8 cellular contexts compared by ENCODE assay signal in the genomic region with DNA sequence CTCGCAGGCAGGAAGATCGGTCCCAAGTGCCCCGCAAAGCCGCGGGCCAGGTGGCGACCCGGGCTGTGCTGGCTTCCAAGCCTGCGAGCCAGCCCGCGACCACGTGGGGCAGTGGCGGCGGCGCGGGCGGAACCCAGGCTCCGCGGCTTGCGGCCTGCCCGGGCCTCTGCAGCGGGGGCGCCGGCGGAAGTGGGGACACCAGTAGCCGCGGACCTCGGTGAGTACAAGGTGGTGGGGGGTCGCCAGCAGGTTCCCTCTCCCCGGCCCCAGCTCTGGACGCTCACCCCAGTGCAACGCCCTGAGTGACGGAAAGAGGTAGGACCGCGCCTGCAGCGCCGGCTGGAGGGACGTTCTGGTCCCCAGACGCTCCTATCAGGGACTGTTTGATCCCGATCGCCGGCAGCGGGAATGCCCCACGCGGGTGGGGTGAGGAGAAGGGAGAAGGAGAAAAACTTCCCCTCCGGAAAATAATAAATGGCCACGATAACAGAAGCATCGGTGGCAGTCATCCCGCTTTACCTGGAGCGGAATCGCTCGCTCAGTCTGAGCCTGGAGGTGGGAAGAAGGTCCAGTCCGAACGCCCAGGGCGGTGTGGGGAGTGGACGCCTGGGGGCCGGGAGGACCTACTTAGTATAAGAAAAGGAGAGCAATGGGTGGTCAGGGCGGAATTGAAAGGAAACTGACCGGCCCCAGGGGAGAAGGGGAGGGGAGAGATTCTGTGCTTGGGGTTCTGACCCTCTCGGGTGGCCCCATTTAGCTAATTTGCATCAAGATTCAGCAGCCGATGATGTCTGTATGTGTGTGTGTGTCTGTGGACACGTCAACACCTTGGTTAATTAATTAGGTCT. TPM values are rescaled to one million over a fixed set of nuclear protein-coding genes. Genes with fewer than 3 reads are reported as not detected.
DNase-seq lines count a peak whose midpoint lies in the region; ATAC-seq and TF ChIP-seq lines count a peak whose summit lies in the region.

A gene with protein sequence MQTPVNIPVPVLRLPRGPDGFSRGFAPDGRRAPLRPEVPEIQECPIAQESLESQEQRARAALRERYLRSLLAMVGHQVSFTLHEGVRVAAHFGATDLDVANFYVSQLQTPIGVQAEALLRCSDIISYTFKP (plus strand): TSS at position 198 of the 848 bp plus-strand sequence. CDS start 10,855 bp downstream, outside the sequence.

- peaks cover 13% of the 10 kb centered on the region for H3K27me3 Mint-ChIP-seq in endothelial cell (ENCODE audit: unreplicated experiment)
- H3K27me3 Mint-ChIP-seq in mesothelial cell of epicardium (ENCODE audit: low read depth): peaks cover 22% of the 10 kb centered on the region

- H3K4me1 Mint-ChIP-seq in endothelial cell (ENCODE audit: unreplicated experiment): peaks cover 13% of the 10 kb centered on the region
- peaks cover 20% of the 10 kb centered on the region for H3K4me1 Mint-ChIP-seq in mesothelial cell of epicardium

- TF ChIP-seq CTCF in endothelial cell (IDR thresholded peaks at IDR 0.05; ENCODE audit: unreplicated experiment) (no peak), mesothelial cell of epicardium (IDR thresholded peaks at IDR 0.05; ENCODE audit: unreplicated experiment) (peak; percentile 15)

- H3K9me3 Mint-ChIP-seq in endothelial cell (ENCODE audit: unreplicated experiment) (no peaks in the 10 kb centered on the region), mesothelial cell of epicardium (no peaks in the 10 kb centered on the region)

- H3K36me3 Mint-ChIP-seq in endothelial cell (ENCODE audit: low read depth, unreplicated experiment) (peaks cover 6% of the 10 kb centered on the region), mesothelial cell of epicardium (peaks cover 8% of the 10 kb centered on the region)

- H3K4me3 Mint-ChIP-seq in endothelial cell (ENCODE audit: unreplicated experiment): peak within 1 kb of the TSS; percentile 99
- H3K4me3 Mint-ChIP-seq in mesothelial cell of epicardium: peak within 1 kb of the TSS; percentile 99

- DNase-seq in GDM1 (lab: John Stamatoyannopoulos, UW) (peak; percentile 73), NOMO-1 treated with dmso at 0.1 percent for 144 hours (lab: John Stamatoyannopoulos, UW; ENCODE audit: unreplicated experiment) (peak; percentile 50), endothelial cell (ENCODE audit: low spot score) (peak; percentile 84), mesothelial cell of epicardium (ENCODE audit: low spot score in 2 of 2, unreplicated experiment in 2 of 2) (peak; percentile 64 to 81)
- peak; percentile 41 for DNase-seq in activated CD8-positive, alpha-beta memory T cell treated with anti-CD3 and anti-CD28 coated beads, Interleukin-2, amount 50 U/mL, for 1 hour (ENCODE audit: extremely low read depth)
- DNase-seq in stimulated activated CD8-positive, alpha-beta memory T cell treated with anti-CD3 and anti-CD28 coated beads, Interleukin-15, amount 100 ng/mL, for 48 hours (ENCODE audit: low read depth in 2 of 2): peak; percentile 78

- peak within 1 kb of the TSS; percentile 67 for H3K27ac Mint-ChIP-seq in endothelial cell (ENCODE audit: unreplicated experiment)
- peak within 1 kb of the TSS; percentile 94 for H3K27ac Mint-ChIP-seq in mesothelial cell of epicardium

- peak; percentile 26 for ATAC-seq in HG03571 (IDR thresholded peaks at IDR 0.05; ENCODE audit: unreplicated experiment)
- ATAC-seq in GM19328 (IDR thresholded peaks at IDR 0.05; ENCODE audit: unreplicated experiment): no peak

RNA-seq across cellular contexts. Expression of the gene that starts here (rescaled TPM):
- total RNA-seq in endothelial cell (ENCODE audit: unreplicated experiment): 30.8 TPM
- 24.2 to 27.5 TPM (median 24.4 TPM) in 3 replicates for total RNA-seq in mesothelial cell of epicardium
